ENCODE assay signal across 1 cellular context in the genomic region with DNA sequence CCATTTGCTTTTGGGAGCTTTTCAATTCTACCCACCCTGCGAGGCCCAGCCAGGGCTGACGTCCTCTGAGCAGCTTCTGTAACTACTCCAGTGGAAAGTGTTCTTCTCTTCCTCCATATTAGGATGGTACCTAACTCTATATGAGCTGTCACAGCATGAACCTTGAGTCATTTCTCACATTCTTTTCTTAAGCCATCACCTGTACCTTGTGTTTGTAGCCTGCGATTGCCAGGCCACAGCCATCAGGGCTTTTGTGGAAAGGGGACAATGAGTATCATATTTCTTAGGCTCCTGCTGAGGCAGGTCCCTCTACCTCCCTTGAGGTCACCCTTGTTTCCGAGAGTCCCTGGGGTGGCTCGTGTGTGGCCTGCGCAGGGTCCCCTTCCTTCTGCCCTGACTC.
A peak's percentile ranks its signal among the peaks of the same experiment; 100 is the strongest.
TF ChIP-seq lines count a peak whose summit lies in the region.

No MANE protein-coding gene starts in this region.

TF ChIP-seq in HCT116, 20 proteins besides CTCF, POLR2A, EP300 and RAD21:
- TF ChIP-seq YY1 (IDR thresholded peaks at IDR 0.05; ENCODE audit: extremely low read depth, insufficient replicate concordance, low read depth, low read length) (no peak), POLR2AphosphoS5 (IDR thresholded peaks at IDR 0.05; ENCODE audit: low read depth, low read length) (peak; percentile 23; the same call in 1 of the 2 replicates), CBX3 (IDR thresholded peaks at IDR 0.05; ENCODE audit: low read depth) (no peak), TCF7L2 (IDR thresholded peaks at IDR 0.05; ENCODE audit: borderline replicate concordance, extremely low read depth, insufficient read depth, insufficient read length) (peak; percentile 56)
